1 cellular context compared by ENCODE assay signal in the genomic region with DNA sequence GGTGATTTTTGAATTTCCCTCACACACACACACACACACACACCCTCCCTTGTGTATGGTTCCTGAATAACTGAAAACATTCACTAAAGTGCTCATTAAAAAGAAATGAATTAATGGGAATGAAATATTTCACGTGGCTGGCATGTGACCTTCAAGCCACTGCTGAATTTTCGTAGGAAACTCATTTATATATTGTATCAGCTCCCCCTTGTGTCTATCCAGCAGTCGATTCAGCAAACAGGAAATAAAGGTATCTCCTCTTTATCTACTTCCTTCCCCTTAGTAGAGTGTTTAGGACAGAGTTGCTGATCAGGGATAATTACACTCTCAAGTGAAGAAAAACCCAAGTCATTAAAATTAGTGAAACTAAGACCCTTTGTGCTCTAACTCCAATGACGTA.
TF ChIP-seq lines count a peak whose summit lies in the region.

No MANE protein-coding gene starts in this region.

TF ChIP-seq in H1, 55 proteins besides CTCF, POLR2A, EP300 and RAD21 (continued from another document):
- TF ChIP-seq NRF1 (IDR thresholded peaks at IDR 0.05; ENCODE audit: low read depth, low read length) (no peak), KDM1A (IDR thresholded peaks at IDR 0.05; ENCODE audit: borderline replicate concordance, low read length) (no peak), EGR1 (IDR thresholded peaks at IDR 0.05; ENCODE audit: borderline replicate concordance, low read depth, low read length) (no peak), RBBP5 (IDR thresholded peaks at IDR 0.05; ENCODE audit: borderline replicate concordance, low read depth, low read length) (no peak), BCL11A (IDR thresholded peaks at IDR 0.05; ENCODE audit: low read depth in 2 of 2, low read length in 2 of 2) (no peak)
